In genomic region chr2:32418777-32419176, GRCh38 we compare ENCODE assay signal across 15 cellular contexts.
DNase-seq lines count a peak whose midpoint lies in the region; TF ChIP-seq lines count a peak whose summit lies in the region.
"Had no signal": no experiment of that assay in that cellular context is flagged by ENCODE, and none has a peak within 500 bp of the region (broad histone marks: within the 10 kb centered on the region; RNA-seq: fewer than 3 reads in every experiment).

No MANE protein-coding gene starts in this region.

- no peaks in the 10 kb centered on the region for H3K27me3 Mint-ChIP-seq in glutamatergic neuron (ENCODE audit: unreplicated experiment)
- H3K27me3 Mint-ChIP-seq: memory B cell had no signal

- H3K4me3 ChIP-seq in AG10803 (ENCODE audit: low read length) (no peak overlapping the region), cardiac fibroblast (replicated peaks in 1 of 2; ENCODE audit: low read depth in 2 of 2, low read length in 2 of 2) (no peak overlapping the region)
- H3K4me3 ChIP-seq: PC-9 had no signal

- H3K27ac Mint-ChIP-seq in glutamatergic neuron (ENCODE audit: unreplicated experiment) = no peak overlapping the region
- H3K27ac Mint-ChIP-seq: memory B cell had no signal

- no peak for TF ChIP-seq CTCF in AG10803 (conservative IDR thresholded peaks at IDR 0.05; ENCODE audit: low read length)
- TF ChIP-seq CTCF in cardiac fibroblast (IDR thresholded peaks at IDR 0.05; ENCODE audit: low read depth, low read length) = no peak
- TF ChIP-seq CTCF in glutamatergic neuron (IDR thresholded peaks at IDR 0.05; ENCODE audit: partially characterized antibody, unreplicated experiment) = no peak

- peak; percentile 43 for DNase-seq in AG10803 (ENCODE audit: low read depth)
- DNase-seq in M059J (ENCODE audit: low read depth) = peak; percentile 88
- peak; percentile 18 to 56 for DNase-seq in cardiac fibroblast (ENCODE audit: low read depth in 2 of 2)
- peak; percentile 55 for DNase-seq in kidney glomerular epithelial cell (lab: John Stamatoyannopoulos, UW)
- no peak for DNase-seq in NCI-H82 treated with DMSO at 0.1 percent for 48 hours (lab: John Stamatoyannopoulos, UW; ENCODE audit: unreplicated experiment)
- DNase-seq in glutamatergic neuron = no peak
- no peak for DNase-seq in NCI-H524 treated with DMSO at 0.1 percent for 48 hours (lab: John Stamatoyannopoulos, UW)
- DNase-seq in amniotic stem cell (lab: John Stamatoyannopoulos, UW) = no peak
- DNase-seq: activated CD4-positive, CD25-positive, alpha-beta regulatory T cell; activated naive CD4-positive, alpha-beta T cell; central memory CD4-positive, alpha-beta T cell; Kasumi-1; NCI-H510A treated with DMSO at 0.1 percent for 48 hours had no signal

- H3K4me1 Mint-ChIP-seq in glutamatergic neuron (ENCODE audit: low read depth, unreplicated experiment) = peaks cover 5% of the 10 kb centered on the region

- H3K4me3 Mint-ChIP-seq in glutamatergic neuron (ENCODE audit: unreplicated experiment) = no peak overlapping the region
- H3K4me3 Mint-ChIP-seq: memory B cell had no signal

- H3K9me3 Mint-ChIP-seq in glutamatergic neuron (ENCODE audit: unreplicated experiment) = no peaks in the 10 kb centered on the region
- H3K9me3 Mint-ChIP-seq: memory B cell had no signal

- no peaks in the 10 kb centered on the region for H3K36me3 Mint-ChIP-seq in glutamatergic neuron (ENCODE audit: unreplicated experiment)

Comparison
In these comparisons a context has a peak if more than half of its experiments do, and no peak if none do; other contexts are left out.
1. DNase-seq: peak in AG10803 (single experiment), M059J (single experiment), cardiac fibroblast (2 of 2) and kidney glomerular epithelial cell (single experiment); none in NCI-H82 treated with DMSO at 0.1 percent for 48 hours (single experiment), glutamatergic neuron (single experiment), NCI-H524 treated with DMSO at 0.1 percent for 48 hours (single experiment) and amniotic stem cell (single experiment).